Comparison of ENCODE assay signal across 9 cellular contexts in genomic region chr6:148835920-148836441, GRCh38.
A peak's percentile ranks its signal among the peaks of the same experiment; 100 is the strongest.
DNase-seq lines count a peak whose midpoint lies in the region; ATAC-seq, FAIRE-seq and TF ChIP-seq lines count a peak whose summit lies in the region.
"Had no signal": no experiment of that assay in that cellular context is flagged by ENCODE, and none has a peak within 500 bp of the region (broad histone marks: within the 10 kb centered on the region; RNA-seq: fewer than 3 reads in every experiment).

No MANE protein-coding gene starts in this region.

- no peaks in the 10 kb centered on the region for H3K36me3 Mint-ChIP-seq in activated naive CD4-positive, alpha-beta T cell treated with anti-CD3 and anti-CD28 coated beads for 36 hours (ENCODE audit: low read depth)
- no peaks in the 10 kb centered on the region for H3K36me3 Mint-ChIP-seq in activated naive CD4-positive, alpha-beta T cell treated with anti-CD3 and anti-CD28 coated beads, Interleukin-2, amount 10 ng/mL, durations not matched to agents 7 days and 5 days

- peak overlapping the region; percentile 5 for H3K4me3 Mint-ChIP-seq in activated naive CD4-positive, alpha-beta T cell treated with anti-CD3 and anti-CD28 coated beads for 36 hours
- H3K4me3 Mint-ChIP-seq in activated naive CD4-positive, alpha-beta T cell treated with anti-CD3 and anti-CD28 coated beads, Interleukin-2, amount 10 ng/mL, durations not matched to agents 7 days and 5 days = no peak overlapping the region

- H3K27me3 Mint-ChIP-seq in activated naive CD4-positive, alpha-beta T cell treated with anti-CD3 and anti-CD28 coated beads for 36 hours (ENCODE audit: low read depth) = peaks cover 14% of the 10 kb centered on the region
- H3K27me3 Mint-ChIP-seq in activated naive CD4-positive, alpha-beta T cell treated with anti-CD3 and anti-CD28 coated beads, Interleukin-2, amount 10 ng/mL, durations not matched to agents 7 days and 5 days = peaks cover 17% of the 10 kb centered on the region

- intact Hi-C loops in activated naive CD4-positive, alpha-beta T cell treated with anti-CD3 and anti-CD28 coated beads for 36 hours (cut with micrococcal nuclease) = loop anchor here (1.0 kb wide), 1 partner anchor 55 kb away; no protein-coding TSS in a partner anchor

- peaks cover 81% of the 10 kb centered on the region for H3K4me1 ChIP-seq in OCI-LY3 (ENCODE audit: low read length)

- no peak overlapping the region for H2AFZ ChIP-seq in OCI-LY3 (ENCODE audit: low read depth, low read length)

- H3K27me3 ChIP-seq in OCI-LY3 (ENCODE audit: low read depth, low read length) = no peaks in the 10 kb centered on the region
- H3K27me3 ChIP-seq: suprapubic skin had no signal

- TF ChIP-seq CTCF in OCI-LY3 (IDR thresholded peaks at IDR 0.05; ENCODE audit: low read depth, low read length) = no peak

- peaks cover 17% of the 10 kb centered on the region for H3K4me1 Mint-ChIP-seq in activated naive CD4-positive, alpha-beta T cell treated with anti-CD3 and anti-CD28 coated beads for 36 hours (ENCODE audit: low read depth)
- H3K4me1 Mint-ChIP-seq in activated naive CD4-positive, alpha-beta T cell treated with anti-CD3 and anti-CD28 coated beads, Interleukin-2, amount 10 ng/mL, durations not matched to agents 7 days and 5 days = peaks cover 3% of the 10 kb centered on the region

- peak; percentile 73 for ATAC-seq in stimulated activated naive CD8-positive, alpha-beta T cell treated with anti-CD3 and anti-CD28 coated beads, Interleukin-15, Interleukin-2, amounts not matched to agents 100 U/mL and 50 U/mL, for 24 hours
- no peak for ATAC-seq in HG02973 (IDR thresholded peaks at IDR 0.05; ENCODE audit: unreplicated experiment)

- H3K9me3 ChIP-seq in OCI-LY3 (ENCODE audit: insufficient read depth, low read length) = no peaks in the 10 kb centered on the region
- H3K9me3 ChIP-seq: suprapubic skin had no signal

- no peak overlapping the region for H3K27ac Mint-ChIP-seq in activated naive CD4-positive, alpha-beta T cell treated with anti-CD3 and anti-CD28 coated beads for 36 hours
- H3K27ac Mint-ChIP-seq in activated naive CD4-positive, alpha-beta T cell treated with anti-CD3 and anti-CD28 coated beads, Interleukin-2, amount 10 ng/mL, durations not matched to agents 7 days and 5 days = no peak overlapping the region

- H3K9ac ChIP-seq in OCI-LY3 (ENCODE audit: low read length) = peak overlapping the region; percentile 36

- peak overlapping the region; percentile 84 for H3K27ac ChIP-seq in OCI-LY3 (ENCODE audit: low read length)
- H3K27ac ChIP-seq: suprapubic skin had no signal

- H3K4me3 ChIP-seq in OCI-LY3 (ENCODE audit: low read length) = peak overlapping the region; percentile 65
- H3K4me3 ChIP-seq: suprapubic skin had no signal

- H3K9me3 Mint-ChIP-seq in activated naive CD4-positive, alpha-beta T cell treated with anti-CD3 and anti-CD28 coated beads for 36 hours = no peaks in the 10 kb centered on the region
- no peaks in the 10 kb centered on the region for H3K9me3 Mint-ChIP-seq in activated naive CD4-positive, alpha-beta T cell treated with anti-CD3 and anti-CD28 coated beads, Interleukin-2, amount 10 ng/mL, durations not matched to agents 7 days and 5 days

- DNase-seq in activated naive CD4-positive, alpha-beta T cell treated with anti-CD3 and anti-CD28 coated beads for 36 hours = peak; percentile 23
- no peak for DNase-seq in activated naive CD4-positive, alpha-beta T cell treated with anti-CD3 and anti-CD28 coated beads, Interleukin-2, amount 10 ng/mL, durations not matched to agents 7 days and 5 days
- DNase-seq in stimulated activated naive CD8-positive, alpha-beta T cell treated with anti-CD3 and anti-CD28 coated beads, Interleukin-15, Interleukin-2, amounts not matched to agents 100 U/mL and 50 U/mL, for 24 hours = peak; percentile 9
- DNase-seq in DMS114 treated with DMSO at 0.1 percent for 48 hours (lab: John Stamatoyannopoulos, UW; ENCODE audit: unreplicated experiment) = no peak
- no peak for DNase-seq in NCI-H2196 treated with DMSO at 0.1 percent for 48 hours (lab: John Stamatoyannopoulos, UW; ENCODE audit: unreplicated experiment)

- H3K4me2 ChIP-seq in OCI-LY3 (ENCODE audit: low read length) = peak overlapping the region; percentile 75

- peaks cover 4% of the 10 kb centered on the region for H3K36me3 ChIP-seq in OCI-LY3 (replicated peaks; ENCODE audit: low read depth, low read length)
- H3K36me3 ChIP-seq: suprapubic skin had no signal

- CTCF ChIA-PET in activated naive CD4-positive, alpha-beta T cell treated with anti-CD3 and anti-CD28 coated beads for 36 hours (lab: Charles Lee) = no interaction called here
- CTCF ChIA-PET in activated naive CD4-positive, alpha-beta T cell treated with anti-CD3 and anti-CD28 coated beads, Interleukin-2, amount 10 ng/mL, durations not matched to agents 7 days and 5 days (lab: Charles Lee) = no interaction called here

- H4K20me1 ChIP-seq in OCI-LY3 (ENCODE audit: insufficient read depth, low read length) = no peaks in the 10 kb centered on the region

- peak; percentile 26 for FAIRE-seq in endometrium (lab: Jason Lieb, UNC)

- peaks cover 15% of the 10 kb centered on the region for H3K79me2 ChIP-seq in OCI-LY3 (ENCODE audit: low read length)

Comparison
In these comparisons a context has a peak if more than half of its experiments do, and no peak if none do; other contexts are left out.
1. DNase-seq: peak in activated naive CD4-positive, alpha-beta T cell treated with anti-CD3 and anti-CD28 coated beads for 36 hours (single experiment) and stimulated activated naive CD8-positive, alpha-beta T cell treated with anti-CD3 and anti-CD28 coated beads, Interleukin-15, Interleukin-2, amounts not matched to agents 100 U/mL and 50 U/mL, for 24 hours (single experiment); none in activated naive CD4-positive, alpha-beta T cell treated with anti-CD3 and anti-CD28 coated beads, Interleukin-2, amount 10 ng/mL, durations not matched to agents 7 days and 5 days (single experiment), DMS114 treated with DMSO at 0.1 percent for 48 hours (single experiment) and NCI-H2196 treated with DMSO at 0.1 percent for 48 hours (single experiment).